ENCODE assay signal across 1 cellular context in the genomic region with DNA sequence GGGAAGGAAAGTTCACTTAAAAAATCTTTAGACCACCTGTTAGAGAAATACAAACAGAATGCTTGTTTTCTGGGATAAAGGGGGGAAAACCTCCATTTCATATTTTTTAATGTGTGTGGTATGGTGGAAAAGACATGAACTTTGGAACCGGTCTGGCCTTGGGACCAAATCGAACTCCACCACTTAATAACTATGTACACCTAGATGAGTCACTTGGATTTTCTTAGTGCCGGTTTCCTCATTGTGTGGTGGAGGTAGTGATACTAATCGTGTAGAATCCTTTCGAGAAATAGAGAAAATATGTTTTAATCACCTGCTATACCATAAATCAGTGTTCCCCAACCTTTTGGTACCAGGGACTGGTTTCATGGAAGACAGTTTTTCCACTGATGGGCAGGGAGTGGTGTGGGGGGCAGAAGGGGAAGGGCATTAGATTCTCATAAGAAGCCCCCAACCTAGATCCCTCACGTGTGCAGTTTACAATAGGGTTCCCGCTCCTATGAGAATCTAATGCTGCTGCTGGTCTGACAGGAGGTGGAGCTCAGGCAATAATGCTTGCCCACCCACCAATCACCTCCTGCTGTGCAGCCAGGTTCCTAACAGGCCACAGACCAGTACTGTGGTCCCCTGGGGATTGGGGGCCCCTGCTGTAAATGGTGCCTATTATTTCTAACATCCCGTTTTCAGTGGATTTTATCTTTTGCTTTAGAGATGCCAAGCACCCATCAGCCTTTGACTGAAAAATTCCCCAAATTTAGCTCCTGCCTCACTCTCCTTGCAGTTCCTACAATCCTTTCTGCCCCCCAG.
TF ChIP-seq lines count a peak whose summit lies in the region.

No MANE protein-coding gene starts in this region.

TF ChIP-seq in HepG2, 621 proteins besides CTCF, POLR2A, EP300 and RAD21 (continued from another document and continues in another):
- TF ChIP-seq, protein P1, sequence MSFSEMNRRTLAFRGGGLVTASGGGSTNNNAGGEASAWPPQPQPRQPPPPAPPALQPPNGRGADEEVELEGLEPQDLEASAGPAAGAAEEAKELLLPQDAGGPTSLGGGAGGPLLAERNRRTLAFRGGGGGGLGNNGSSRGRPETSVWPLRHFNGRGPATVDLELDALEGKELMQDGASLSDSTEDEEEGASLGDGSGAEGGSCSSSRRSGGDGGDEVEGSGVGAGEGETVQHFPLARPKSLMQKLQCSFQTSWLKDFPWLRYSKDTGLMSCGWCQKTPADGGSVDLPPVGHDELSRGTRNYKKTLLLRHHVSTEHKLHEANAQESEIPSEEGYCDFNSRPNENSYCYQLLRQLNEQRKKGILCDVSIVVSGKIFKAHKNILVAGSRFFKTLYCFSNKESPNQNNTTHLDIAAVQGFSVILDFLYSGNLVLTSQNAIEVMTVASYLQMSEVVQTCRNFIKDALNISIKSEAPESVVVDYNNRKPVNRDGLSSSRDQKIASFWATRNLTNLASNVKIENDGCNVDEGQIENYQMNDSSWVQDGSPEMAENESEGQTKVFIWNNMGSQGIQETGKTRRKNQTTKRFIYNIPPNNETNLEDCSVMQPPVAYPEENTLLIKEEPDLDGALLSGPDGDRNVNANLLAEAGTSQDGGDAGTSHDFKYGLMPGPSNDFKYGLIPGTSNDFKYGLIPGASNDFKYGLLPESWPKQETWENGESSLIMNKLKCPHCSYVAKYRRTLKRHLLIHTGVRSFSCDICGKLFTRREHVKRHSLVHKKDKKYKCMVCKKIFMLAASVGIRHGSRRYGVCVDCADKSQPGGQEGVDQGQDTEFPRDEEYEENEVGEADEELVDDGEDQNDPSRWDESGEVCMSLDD (CRISPR knock-in tag; IDR thresholded peaks at IDR 0.05; ENCODE audit: borderline replicate concordance) = no peak
- TF ChIP-seq TBL1XR1 (IDR thresholded peaks at IDR 0.05; ENCODE audit: borderline replicate concordance, low read length, partially characterized antibody) = peak; percentile 24
- TF ChIP-seq ZNF816 (CRISPR knock-in tag; IDR thresholded peaks at IDR 0.05; ENCODE audit: borderline replicate concordance) = no peak; the same call in 1 of the 2 replicates
- no peak for TF ChIP-seq SNAPC2 (CRISPR knock-in tag; IDR thresholded peaks at IDR 0.05)
- TF ChIP-seq ZNF800 (CRISPR knock-in tag; IDR thresholded peaks at IDR 0.05) = no peak
- no peak for TF ChIP-seq MTA3 (CRISPR knock-in tag; IDR thresholded peaks at IDR 0.05)
- TF ChIP-seq SRY (CRISPR knock-in tag; IDR thresholded peaks at IDR 0.05) = no peak
- TF ChIP-seq ZBTB33 (CRISPR knock-in tag; IDR thresholded peaks at IDR 0.05) = no peak
- TF ChIP-seq ZNF577 (CRISPR knock-in tag; IDR thresholded peaks at IDR 0.05; ENCODE audit: borderline replicate concordance, low read depth) = no peak
- no peak for TF ChIP-seq REPIN1 (CRISPR knock-in tag; IDR thresholded peaks at IDR 0.05; ENCODE audit: borderline replicate concordance, low read depth)
- TF ChIP-seq PRMT3 (CRISPR knock-in tag; IDR thresholded peaks at IDR 0.05; ENCODE audit: borderline replicate concordance, low read depth) = no peak
- TF ChIP-seq HNRNPH1 (optimal IDR thresholded peaks at IDR 0.05; ENCODE audit: low read depth, low read length) = no peak
- TF ChIP-seq ZNF709 (CRISPR knock-in tag; IDR thresholded peaks at IDR 0.05) = no peak
- no peak for TF ChIP-seq ZIK1 (CRISPR knock-in tag; IDR thresholded peaks at IDR 0.05; ENCODE audit: borderline replicate concordance, low read depth)
- TF ChIP-seq ZNF121 (CRISPR knock-in tag; IDR thresholded peaks at IDR 0.05) = no peak
- peak; percentile 42; the same call in 1 of the 2 replicates for TF ChIP-seq BCL6 (CRISPR knock-in tag; IDR thresholded peaks at IDR 0.05)
- TF ChIP-seq TP53 (CRISPR knock-in tag; conservative IDR thresholded peaks at IDR 0.05) = no peak
- TF ChIP-seq ZNF766 (CRISPR knock-in tag; IDR thresholded peaks at IDR 0.05; ENCODE audit: borderline replicate concordance) = no peak
- TF ChIP-seq, protein P2, sequence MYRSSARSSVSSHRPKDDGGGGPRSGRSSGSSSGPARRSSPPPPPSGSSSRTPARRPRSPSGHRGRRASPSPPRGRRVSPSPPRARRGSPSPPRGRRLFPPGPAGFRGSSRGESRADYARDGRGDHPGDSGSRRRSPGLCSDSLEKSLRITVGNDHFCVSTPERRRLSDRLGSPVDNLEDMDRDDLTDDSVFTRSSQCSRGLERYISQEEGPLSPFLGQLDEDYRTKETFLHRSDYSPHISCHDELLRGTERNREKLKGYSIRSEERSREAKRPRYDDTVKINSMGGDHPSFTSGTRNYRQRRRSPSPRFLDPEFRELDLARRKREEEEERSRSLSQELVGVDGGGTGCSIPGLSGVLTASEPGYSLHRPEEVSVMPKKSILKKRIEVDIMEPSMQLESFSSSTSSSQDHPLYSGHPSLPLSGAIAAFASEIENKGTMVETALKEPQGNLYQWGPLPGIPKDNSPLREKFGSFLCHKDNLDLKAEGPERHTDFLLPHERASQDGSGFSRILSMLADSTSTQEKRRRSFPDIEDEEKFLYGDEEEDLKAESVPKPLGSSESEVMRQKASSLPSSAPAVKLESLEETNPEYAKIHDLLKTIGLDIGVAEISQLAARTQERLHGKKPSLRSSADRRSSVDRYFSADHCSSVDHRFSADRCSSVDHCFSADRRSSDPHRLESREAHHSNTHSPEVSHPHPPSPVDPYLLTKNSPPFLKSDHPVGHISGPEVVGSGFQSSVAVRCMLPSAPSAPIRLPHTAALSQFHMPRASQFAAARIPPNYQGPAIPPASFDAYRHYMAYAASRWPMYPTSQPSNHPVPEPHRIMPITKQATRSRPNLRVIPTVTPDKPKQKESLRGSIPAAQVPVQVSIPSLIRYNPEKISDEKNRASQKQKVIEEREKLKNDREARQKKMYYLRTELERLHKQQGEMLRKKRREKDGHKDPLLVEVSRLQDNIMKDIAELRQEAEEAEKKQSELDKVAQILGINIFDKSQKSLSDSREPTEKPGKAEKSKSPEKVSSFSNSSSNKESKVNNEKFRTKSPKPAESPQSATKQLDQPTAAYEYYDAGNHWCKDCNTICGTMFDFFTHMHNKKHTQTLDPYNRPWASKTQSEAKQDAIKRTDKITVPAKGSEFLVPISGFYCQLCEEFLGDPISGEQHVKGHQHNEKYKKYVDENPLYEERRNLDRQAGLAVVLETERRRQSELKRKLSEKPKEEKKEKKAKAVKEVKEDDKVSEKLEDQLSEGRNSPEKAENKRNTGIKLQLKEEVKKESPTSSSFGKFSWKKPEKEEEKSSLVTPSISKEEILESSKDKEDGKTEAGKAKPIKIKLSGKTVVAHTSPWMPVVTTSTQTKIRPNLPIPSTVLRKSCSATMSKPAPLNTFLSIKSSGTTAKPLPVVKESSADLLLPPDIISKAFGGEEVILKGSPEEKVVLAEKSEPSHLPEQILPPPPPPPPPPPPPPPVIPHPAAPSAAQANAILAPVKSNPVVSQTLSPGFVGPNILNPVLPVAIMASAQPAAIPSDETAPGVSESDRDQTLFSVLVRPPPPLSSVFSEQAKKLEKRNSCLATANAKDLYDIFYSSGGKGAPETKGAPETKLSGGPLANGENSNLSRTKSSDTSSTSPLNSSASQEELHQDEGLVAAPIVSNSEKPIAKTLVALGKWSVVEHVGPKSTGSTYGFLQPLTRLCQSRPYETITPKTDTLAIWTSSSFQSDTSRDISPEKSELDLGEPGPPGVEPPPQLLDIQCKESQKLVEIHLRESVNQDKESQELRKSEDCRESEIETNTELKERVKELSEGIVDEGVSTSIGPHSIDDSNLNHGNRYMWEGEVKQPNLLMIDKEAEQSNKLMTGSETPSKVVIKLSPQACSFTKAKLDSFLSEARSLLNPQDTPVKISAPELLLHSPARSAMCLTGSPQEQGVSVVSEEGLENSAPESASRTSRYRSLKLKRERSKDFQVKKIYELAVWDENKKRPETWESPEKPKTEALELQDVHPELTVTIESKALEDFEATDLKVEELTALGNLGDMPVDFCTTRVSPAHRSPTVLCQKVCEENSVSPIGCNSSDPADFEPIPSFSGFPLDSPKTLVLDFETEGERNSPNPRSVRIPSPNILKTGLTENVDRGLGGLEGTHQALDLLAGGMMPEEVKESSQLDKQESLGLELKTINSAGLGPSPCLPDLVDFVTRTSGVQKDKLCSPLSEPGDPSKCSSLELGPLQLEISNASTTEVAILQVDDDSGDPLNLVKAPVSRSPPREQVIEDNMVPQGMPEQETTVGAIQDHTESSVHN (CRISPR knock-in tag; IDR thresholded peaks at IDR 0.05) = no peak
- TF ChIP-seq SAP130 (CRISPR knock-in tag; IDR thresholded peaks at IDR 0.05; ENCODE audit: low read depth) = peak; percentile 54; the same call in 1 of the 2 replicates
- TF ChIP-seq NCOA2 (CRISPR knock-in tag; IDR thresholded peaks at IDR 0.05) = peak; percentile 56; the same call in 1 of the 2 replicates
- no peak for TF ChIP-seq NFKB2 (CRISPR knock-in tag; IDR thresholded peaks at IDR 0.05; ENCODE audit: borderline replicate concordance)
- no peak for TF ChIP-seq RFX5 (IDR thresholded peaks at IDR 0.05; ENCODE audit: low read depth, low read length)
- no peak for TF ChIP-seq FLYWCH1 (CRISPR knock-in tag; IDR thresholded peaks at IDR 0.05)
- TF ChIP-seq, protein P3, sequence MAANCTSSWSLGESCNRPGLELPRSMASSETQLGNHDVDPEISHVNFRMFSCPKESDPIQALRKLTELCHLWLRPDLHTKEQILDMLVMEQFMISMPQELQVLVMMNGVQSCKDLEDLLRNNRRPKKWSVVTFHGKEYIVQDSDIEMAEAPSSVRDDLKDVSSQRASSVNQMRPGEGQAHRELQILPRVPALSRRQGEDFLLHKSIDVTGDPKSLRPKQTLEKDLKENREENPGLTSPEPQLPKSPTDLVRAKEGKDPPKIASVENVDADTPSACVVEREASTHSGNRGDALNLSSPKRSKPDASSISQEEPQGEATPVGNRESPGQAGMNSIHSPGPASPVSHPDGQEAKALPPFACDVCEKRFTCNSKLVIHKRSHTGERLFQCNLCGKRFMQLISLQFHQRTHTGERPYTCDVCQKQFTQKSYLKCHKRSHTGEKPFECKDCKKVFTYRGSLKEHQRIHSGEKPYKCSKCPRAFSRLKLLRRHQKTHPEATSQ (CRISPR knock-in tag; IDR thresholded peaks at IDR 0.05; ENCODE audit: borderline replicate concordance) = no peak
- no peak for TF ChIP-seq MTF2 (CRISPR knock-in tag; IDR thresholded peaks at IDR 0.05; ENCODE audit: borderline replicate concordance)
- TF ChIP-seq JARID2 (CRISPR knock-in tag; IDR thresholded peaks at IDR 0.05; ENCODE audit: insufficient replicate concordance) = no peak
- TF ChIP-seq TEAD2 (CRISPR knock-in tag; IDR thresholded peaks at IDR 0.05) = no peak
- no peak for TF ChIP-seq MBNL3 (CRISPR knock-in tag; conservative IDR thresholded peaks at IDR 0.05)
- no peak for TF ChIP-seq ZNF354B (CRISPR knock-in tag; IDR thresholded peaks at IDR 0.05)
- no peak for TF ChIP-seq NPAS2 (CRISPR knock-in tag; IDR thresholded peaks at IDR 0.05; ENCODE audit: borderline replicate concordance)
- no peak for TF ChIP-seq ZUFSP (CRISPR knock-in tag; IDR thresholded peaks at IDR 0.05; ENCODE audit: borderline replicate concordance)
- TF ChIP-seq KAT8 (CRISPR knock-in tag; IDR thresholded peaks at IDR 0.05) = peak; percentile 38; the same call in 1 of the 2 replicates
- no peak for TF ChIP-seq ZNF431 (CRISPR knock-in tag; IDR thresholded peaks at IDR 0.05; ENCODE audit: borderline replicate concordance, low read depth)
- TF ChIP-seq GMEB2 (CRISPR knock-in tag; IDR thresholded peaks at IDR 0.05; ENCODE audit: low read depth) = no peak
- TF ChIP-seq ZNF75D (CRISPR knock-in tag; IDR thresholded peaks at IDR 0.05; ENCODE audit: borderline replicate concordance) = no peak
- peak; percentile 72 for TF ChIP-seq GATAD2A (CRISPR knock-in tag; IDR thresholded peaks at IDR 0.05)
